Comparison of ENCODE assay signal across 13 cellular contexts in genomic region chr13:27040826-27041108, GRCh38.
A peak's percentile ranks its signal among the peaks of the same experiment; 100 is the strongest.
DNase-seq lines count a peak whose midpoint lies in the region; ATAC-seq and TF ChIP-seq lines count a peak whose summit lies in the region.
"Had no signal": no experiment of that assay in that cellular context is flagged by ENCODE, and none has a peak within 500 bp of the region (broad histone marks: within the 10 kb centered on the region; RNA-seq: fewer than 3 reads in every experiment).

No MANE protein-coding gene starts in this region.

- H3K36me3 ChIP-seq in IMR-90 (ENCODE audit: control insufficient read depth, insufficient read depth, low read length) (no peaks in the 10 kb centered on the region), testis (ENCODE audit: low read depth, missing control alignments) (no peaks in the 10 kb centered on the region)
- H3K36me3 ChIP-seq: BE2C had no signal

- peak overlapping the region; percentile 60 for H2AK5ac ChIP-seq in IMR-90 (ENCODE audit: low read depth, low read length)

- H3K4me3 ChIP-seq in IMR-90 (ENCODE audit: insufficient read depth, low read depth, low read length) = no peak overlapping the region
- H3K4me3 ChIP-seq in testis = no peak overlapping the region

- no peak for TF ChIP-seq POLR2A in IMR-90 (IDR thresholded peaks at IDR 0.05; ENCODE audit: low read depth, low read length)
- no peak for TF ChIP-seq POLR2A in testis (IDR thresholded peaks at IDR 0.05)

- CTCF ChIA-PET in IMR-90 (lab: Yijun Ruan, JAX) (no interaction called here), WTC11 (lab: Charles Lee) (interaction anchor here (1.1 to 1.6 kb wide), 2 partner anchors 14 to 94 kb away, joined by 3 to 6 read pairs; no protein-coding TSS in a partner anchor)

- no peak overlapping the region for H2AK9ac ChIP-seq in IMR-90 (replicated peaks; ENCODE audit: low read depth, low read length, poor library complexity)

- no peak overlapping the region; the same call in 1 of the 2 replicates for H3K18ac ChIP-seq in IMR-90 (ENCODE audit: low read depth, low read length)

- H2AFZ ChIP-seq in IMR-90 (replicated peaks; ENCODE audit: low read length, poor library complexity) = no peak overlapping the region

- no peak overlapping the region; the same call in 1 of the 2 replicates for H4K5ac ChIP-seq in IMR-90 (ENCODE audit: low read depth, low read length)

- H3K27ac ChIP-seq in IMR-90 (ENCODE audit: insufficient read depth, low read length) (no peak overlapping the region), testis (no peak overlapping the region)

- H3K4me3 Mint-ChIP-seq in chondrocyte (ENCODE audit: unreplicated experiment) = no peak overlapping the region
- H3K4me3 Mint-ChIP-seq in nephron progenitor cell = peak overlapping the region; percentile 29
- no peak overlapping the region for H3K4me3 Mint-ChIP-seq in stimulated activated naive B cell treated with anti-CD40 and anti-IgM and Interleukin-4, amounts not matched to agents 10 μg/mL and 1 μg/mL and 100 μg/mL, for 72 hours
- no peak overlapping the region for H3K4me3 Mint-ChIP-seq in WTC11

- H3K79me1 ChIP-seq in IMR-90 (ENCODE audit: low read depth in 1 of 2, low read length in 2 of 2) = no peaks in the 10 kb centered on the region

- H3K9me3 ChIP-seq in IMR-90 (ENCODE audit: control insufficient read depth, insufficient read depth, low read length) = peaks cover 3% of the 10 kb centered on the region; the same call in 1 of the 2 replicates
- no peaks in the 10 kb centered on the region for H3K9me3 ChIP-seq in testis
- H3K9me3 ChIP-seq: BE2C had no signal

- peaks cover 2% of the 10 kb centered on the region for H3K9me3 Mint-ChIP-seq in chondrocyte (ENCODE audit: low read depth)
- no peaks in the 10 kb centered on the region for H3K9me3 Mint-ChIP-seq in nephron progenitor cell
- H3K9me3 Mint-ChIP-seq in stimulated activated naive B cell treated with anti-CD40 and anti-IgM and Interleukin-4, amounts not matched to agents 10 μg/mL and 1 μg/mL and 100 μg/mL, for 72 hours = no peaks in the 10 kb centered on the region
- H3K9me3 Mint-ChIP-seq in WTC11 = no peaks in the 10 kb centered on the region; the same call in 1 of the 2 replicates

- dilution Hi-C loops in IMR-90 (cut with HindIII; ENCODE audit: low sequenced_read_pairs, unreplicated experiment) = no loop called here

- intact Hi-C loops in IMR-90 (cut with micrococcal nuclease) = no loop called here
- intact Hi-C loops in testis (cut with DNase I; ENCODE audit: low total_unique reads) = no loop called here

- in situ Hi-C loops in IMR-90 (cut with MboI; ENCODE audit: low sequenced_read_pairs) = no loop called here

- TF ChIP-seq CTCF in IMR-90 (conservative IDR thresholded peaks at IDR 0.05; ENCODE audit: low read depth, low read length) = no peak
- no peak for TF ChIP-seq CTCF in chondrocyte (IDR thresholded peaks at IDR 0.05)
- no peak for TF ChIP-seq CTCF in nephron progenitor cell (IDR thresholded peaks at IDR 0.05)
- TF ChIP-seq CTCF in testis (IDR thresholded peaks at IDR 0.05) = no peak
- TF ChIP-seq CTCF in WTC11 (IDR thresholded peaks at IDR 0.05) = no peak

- POLR2A ChIA-PET in IMR-90 (lab: Charles Lee; ENCODE audit: unreplicated experiment) (no interaction called here), WTC11 (lab: Charles Lee) (no interaction called here)

- peaks cover 65% of the 10 kb centered on the region for H3K4me1 Mint-ChIP-seq in chondrocyte (ENCODE audit: low read depth)
- peaks cover 41% of the 10 kb centered on the region for H3K4me1 Mint-ChIP-seq in nephron progenitor cell
- H3K4me1 Mint-ChIP-seq in stimulated activated naive B cell treated with anti-CD40 and anti-IgM and Interleukin-4, amounts not matched to agents 10 μg/mL and 1 μg/mL and 100 μg/mL, for 72 hours = peaks cover 11 to 18% of the 10 kb centered on the region in 2 donors
- H3K4me1 Mint-ChIP-seq in WTC11 = peaks cover 46% of the 10 kb centered on the region

- no peak overlapping the region for H3K56ac ChIP-seq in IMR-90 (ENCODE audit: extremely low read depth, insufficient read depth, low read length)

- H2BK120ac ChIP-seq in IMR-90 (ENCODE audit: low read depth, low read length) = peak overlapping the region; percentile 26

- TF ChIP-seq RAD21 in IMR-90 (IDR thresholded peaks at IDR 0.05; ENCODE audit: low read length) = no peak

- H3K27me3 ChIP-seq in IMR-90 (ENCODE audit: control insufficient read depth, insufficient read depth, low read length) (no peaks in the 10 kb centered on the region), testis (no peaks in the 10 kb centered on the region)
- H3K27me3 ChIP-seq: BE2C had no signal

- no peak overlapping the region for H3K23ac ChIP-seq in IMR-90 (ENCODE audit: low read depth, low read length)

- no peaks in the 10 kb centered on the region for H3K36me3 Mint-ChIP-seq in chondrocyte (ENCODE audit: low read depth)
- H3K36me3 Mint-ChIP-seq in nephron progenitor cell (ENCODE audit: low read depth) = no peaks in the 10 kb centered on the region
- H3K36me3 Mint-ChIP-seq in stimulated activated naive B cell treated with anti-CD40 and anti-IgM and Interleukin-4, amounts not matched to agents 10 μg/mL and 1 μg/mL and 100 μg/mL, for 72 hours = peaks cover 0 to 7% of the 10 kb centered on the region in 2 donors
- no peaks in the 10 kb centered on the region for H3K36me3 Mint-ChIP-seq in WTC11

- H2BK15ac ChIP-seq in IMR-90 (ENCODE audit: low read depth, low read length) = peak overlapping the region; percentile 34; the same call in 2 of the 3 replicates

- no peak overlapping the region for H4K8ac ChIP-seq in IMR-90 (ENCODE audit: low read depth in 2 of 2, low read length in 2 of 2)

- DNase-seq in IMR-90 (no peak), chondrocyte (ENCODE audit: low spot score) (no peak), nephron progenitor cell (no peak), medulla oblongata (ENCODE audit: extremely low spot score) (no peak), testis (no peak), WTC11 (ENCODE audit: low spot score) (no peak)
- no peak for DNase-seq in stimulated activated naive B cell treated with anti-CD40 and anti-IgM and Interleukin-4, amounts not matched to agents 10 μg/mL and 1 μg/mL and 100 μg/mL, for 72 hours
- DNase-seq: BE2C, H7, MM.1S, NCI-H1930, NCI-H510A had no signal

- peak overlapping the region; percentile 40 for H2BK20ac ChIP-seq in IMR-90 (ENCODE audit: low read depth, low read length)

- 100% methylated on average over 2 of the region's 4 CpGs; no CpG with 5 or more reads in 1 of the 2 experiments for WGBS in IMR-90 (ENCODE audit: extremely low coverage in 2 of 2, insufficient read length in 1 of 2), 2 experiments
- WGBS in testis, 2 donors = 76 to 92% methylated on average over 4 of the region's 4 CpGs

- no peak overlapping the region for H3K4me2 ChIP-seq in IMR-90 (ENCODE audit: low read depth, low read length)

- H3K9ac ChIP-seq in IMR-90 (ENCODE audit: low read depth, low read length) = no peak overlapping the region

- H3K4me1 ChIP-seq in IMR-90 (ENCODE audit: control insufficient read depth, insufficient read depth, low read length) = peaks cover 24% of the 10 kb centered on the region
- H3K4me1 ChIP-seq in testis = no peaks in the 10 kb centered on the region
- H3K4me1 ChIP-seq: BE2C had no signal

- ATAC-seq in IMR-90 (ENCODE audit: low read depth) = no peak
- ATAC-seq in stimulated activated naive B cell treated with anti-CD40 and anti-IgM and Interleukin-4, amounts not matched to agents 10 μg/mL and 1 μg/mL and 100 μg/mL, for 72 hours (replicated peaks) = no peak
- no peak for ATAC-seq in WTC11
- ATAC-seq: HepG2 had no signal

- peak overlapping the region; percentile 11; the same call in 1 of the 2 replicates for H3K4ac ChIP-seq in IMR-90 (ENCODE audit: low read depth, low read length)

- no peak overlapping the region for H2BK5ac ChIP-seq in IMR-90 (ENCODE audit: low read depth, low read length, poor library complexity, severe bottlenecking)

- H3K14ac ChIP-seq in IMR-90 (replicated peaks; ENCODE audit: low read depth, low read length) = no peak overlapping the region

- no peak overlapping the region for H4K91ac ChIP-seq in IMR-90 (ENCODE audit: insufficient read depth, low read depth, low read length)

- H3K27me3 Mint-ChIP-seq in chondrocyte (ENCODE audit: low read depth) (no peaks in the 10 kb centered on the region), nephron progenitor cell (ENCODE audit: low read depth, poor library complexity) (peaks cover 26% of the 10 kb centered on the region), WTC11 (ENCODE audit: low read depth) (peaks cover 3% of the 10 kb centered on the region)
- peaks cover 2 to 13% of the 10 kb centered on the region in 2 donors for H3K27me3 Mint-ChIP-seq in stimulated activated naive B cell treated with anti-CD40 and anti-IgM and Interleukin-4, amounts not matched to agents 10 μg/mL and 1 μg/mL and 100 μg/mL, for 72 hours

- no TSS peak for BruUV-seq in IMR-90 (replicated peaks; lab: Mats Ljungman, UMichigan)

- peaks cover 15% of the 10 kb centered on the region for H3K9me1 ChIP-seq in IMR-90 (ENCODE audit: insufficient read depth, low read length)

- H3K27ac Mint-ChIP-seq in chondrocyte (ENCODE audit: unreplicated experiment) (peak overlapping the region; percentile 4), nephron progenitor cell (no peak overlapping the region), WTC11 (no peak overlapping the region; the same call in 1 of the 2 replicates)
- H3K27ac Mint-ChIP-seq in stimulated activated naive B cell treated with anti-CD40 and anti-IgM and Interleukin-4, amounts not matched to agents 10 μg/mL and 1 μg/mL and 100 μg/mL, for 72 hours = peak overlapping the region; percentile 44

- no peaks in the 10 kb centered on the region for H4K20me1 ChIP-seq in IMR-90 (ENCODE audit: insufficient read depth, low read length)

TF ChIP-seq in IMR-90, 13 proteins besides CTCF, POLR2A, EP300 and RAD21 (continues in another document):
- no peak for TF ChIP-seq MAFK (IDR thresholded peaks at IDR 0.05; ENCODE audit: low read depth, low read length)
- TF ChIP-seq SMC3 (IDR thresholded peaks at IDR 0.05; ENCODE audit: low read depth, low read length) = no peak
- TF ChIP-seq CEBPB (IDR thresholded peaks at IDR 0.05; ENCODE audit: low read depth, low read length) = no peak

Comparison
In these comparisons a context has a peak if more than half of its experiments do, and no peak if none do; other contexts are left out.
1. H3K27ac Mint-ChIP-seq: peak in chondrocyte (single experiment) and stimulated activated naive B cell treated with anti-CD40 and anti-IgM and Interleukin-4, amounts not matched to agents 10 μg/mL and 1 μg/mL and 100 μg/mL, for 72 hours (single experiment); none in nephron progenitor cell (single experiment) and WTC11 (single experiment).